In genomic region chr9:91207481-91207888, GRCh38 we compare ENCODE assay signal across 8 cellular contexts.
DNase-seq lines count a peak whose midpoint lies in the region; ATAC-seq, FAIRE-seq and TF ChIP-seq lines count a peak whose summit lies in the region.

No MANE protein-coding gene starts in this region.

- H3K4me3 ChIP-seq in CD4-positive, alpha-beta memory T cell (ENCODE audit: low read length in 2 of 2), result no peak overlapping the region
- H3K4me3 ChIP-seq in HepG2 (replicated peaks in 1 of 3; ENCODE audit: insufficient read depth in 1 of 3, low read depth in 2 of 3, low read length in 3 of 3), result peak overlapping the region in 2 of 3 experiments; percentile 20 to 41; a peak in 2 of 6 replicates
- no peak overlapping the region for H3K4me3 ChIP-seq in aorta (ENCODE audit: low read length in 2 of 2)

- H3K36me3 ChIP-seq in CD4-positive, alpha-beta memory T cell (ENCODE audit: insufficient read depth, low read length), result no peaks in the 10 kb centered on the region
- 0 out of 5 replicates have a peak, but pooled peaks cover 0 to 1% of the 10 kb centered on the region in 2 experiments for H3K36me3 ChIP-seq in HepG2 (replicated peaks in 1 of 2; ENCODE audit: control insufficient read depth in 1 of 2, insufficient read depth in 2 of 2, low read length in 2 of 2)
- no peaks in the 10 kb centered on the region for H3K36me3 ChIP-seq in aorta (ENCODE audit: control insufficient read depth in 1 of 2, insufficient read depth in 2 of 2, low read length in 1 of 2)

- TSS peak; percentile 48 for BruUV-seq in HepG2 (replicated peaks; lab: Mats Ljungman, UMichigan)

- TF ChIP-seq POLR2A in HepG2 (IDR thresholded peaks at IDR 0.05; ENCODE audit: insufficient read depth in 1 of 2, low read depth in 2 of 2, low read length in 2 of 2), result peak in 1 of 2 experiments; percentile 43; a peak in 1 of 4 replicates

- no peak for DNase-seq in CD4-positive, alpha-beta memory T cell
- DNase-seq in activated T-helper 2 cell treated with anti-CD3 and anti-CD28 coated beads, Interferon-gamma antibody, Interleukin-2, Interleukin-4, amounts not matched to agents 10 μg/mL and 5 μg/mL and 100 μg/mL, durations not matched to agents 14 hours and 24 hours and 36 hours (ENCODE audit: low spot score), result no peak
- DNase-seq in HepG2 (ENCODE audit: low spot score), result peak; percentile 87
- no peak for DNase-seq in aorta
- DNase-seq in NCI-H774 (lab: John Stamatoyannopoulos, UW), result no peak
- DNase-seq in NCI-H524 treated with DMSO at 0.1 percent for 48 hours (lab: John Stamatoyannopoulos, UW), result no peak
- no peak for DNase-seq in HuH-7.5 (ENCODE audit: low spot score)

- H3K9ac ChIP-seq in HepG2 (ENCODE audit: insufficient read depth, low read depth, low read length), result peak overlapping the region; percentile 65

- H3K27ac Mint-ChIP-seq in CD4-positive, alpha-beta memory T cell, result peak overlapping the region in 5 of 7 donors; percentile 19 to 84 (median 62)
- H3K27ac Mint-ChIP-seq in activated T-helper 2 cell treated with anti-CD3 and anti-CD28 coated beads, Interferon-gamma antibody, Interleukin-2, Interleukin-4, amounts not matched to agents 10 μg/mL and 5 μg/mL and 100 μg/mL, durations not matched to agents 14 hours and 24 hours and 36 hours, result peak overlapping the region; percentile 93

- peaks cover 0 to 5% (median 1%) of the 10 kb centered on the region in 8 donors for H3K9me3 Mint-ChIP-seq in CD4-positive, alpha-beta memory T cell
- H3K9me3 Mint-ChIP-seq in activated T-helper 2 cell treated with anti-CD3 and anti-CD28 coated beads, Interferon-gamma antibody, Interleukin-2, Interleukin-4, amounts not matched to agents 10 μg/mL and 5 μg/mL and 100 μg/mL, durations not matched to agents 14 hours and 24 hours and 36 hours, result peaks cover 23% of the 10 kb centered on the region

- no peaks in the 10 kb centered on the region for H3K9me3 ChIP-seq in CD4-positive, alpha-beta memory T cell (ENCODE audit: control insufficient read depth in 1 of 2, low read length in 2 of 2)
- peaks cover 7% of the 10 kb centered on the region for H3K9me3 ChIP-seq in HepG2 (ENCODE audit: low read length)
- H3K9me3 ChIP-seq in aorta (ENCODE audit: control insufficient read depth, low read length), result no peaks in the 10 kb centered on the region

- FAIRE-seq in HepG2 (lab: Jason Lieb, UNC), result peak; percentile 49

- no peak for TF ChIP-seq RAD21 in HepG2 (CRISPR knock-in tag; IDR thresholded peaks at IDR 0.05)

- TF ChIP-seq EP300 in HepG2 (IDR thresholded peaks at IDR 0.05; ENCODE audit: low read depth in 2 of 2, low read length in 2 of 2) (no peak), HepG2 (CRISPR knock-in tag; IDR thresholded peaks at IDR 0.05; ENCODE audit: borderline replicate concordance) (no peak)

- peaks cover 30% of the 10 kb centered on the region for H3K4me1 ChIP-seq in CD4-positive, alpha-beta memory T cell (ENCODE audit: insufficient read depth, low read length)
- peaks cover 79% of the 10 kb centered on the region for H3K4me1 ChIP-seq in HepG2 (ENCODE audit: insufficient read depth, low read length)
- peaks cover 0 to 3% of the 10 kb centered on the region in 2 donors for H3K4me1 ChIP-seq in aorta (ENCODE audit: control insufficient read depth in 1 of 2, insufficient read depth in 2 of 2, low read length in 2 of 2)

- H3K27me3 Mint-ChIP-seq in CD4-positive, alpha-beta memory T cell, result no peaks in the 10 kb centered on the region
- H3K27me3 Mint-ChIP-seq in activated T-helper 2 cell treated with anti-CD3 and anti-CD28 coated beads, Interferon-gamma antibody, Interleukin-2, Interleukin-4, amounts not matched to agents 10 μg/mL and 5 μg/mL and 100 μg/mL, durations not matched to agents 14 hours and 24 hours and 36 hours (ENCODE audit: low read depth), result no peaks in the 10 kb centered on the region

- no peaks in the 10 kb centered on the region for H3K79me2 ChIP-seq in HepG2 (ENCODE audit: insufficient read depth, low read length)

- H3K4me1 Mint-ChIP-seq in CD4-positive, alpha-beta memory T cell, result peaks cover 17 to 40% (median 30%) of the 10 kb centered on the region in 4 donors
- peaks cover 65% of the 10 kb centered on the region for H3K4me1 Mint-ChIP-seq in activated T-helper 2 cell treated with anti-CD3 and anti-CD28 coated beads, Interferon-gamma antibody, Interleukin-2, Interleukin-4, amounts not matched to agents 10 μg/mL and 5 μg/mL and 100 μg/mL, durations not matched to agents 14 hours and 24 hours and 36 hours (ENCODE audit: low read depth)

- peak overlapping the region in 7 of 8 donors; percentile 25 to 80 (median 66) for H3K4me3 Mint-ChIP-seq in CD4-positive, alpha-beta memory T cell
- peak overlapping the region; percentile 49 for H3K4me3 Mint-ChIP-seq in activated T-helper 2 cell treated with anti-CD3 and anti-CD28 coated beads, Interferon-gamma antibody, Interleukin-2, Interleukin-4, amounts not matched to agents 10 μg/mL and 5 μg/mL and 100 μg/mL, durations not matched to agents 14 hours and 24 hours and 36 hours (ENCODE audit: low read depth)

- no peaks in the 10 kb centered on the region for H4K20me1 ChIP-seq in HepG2 (ENCODE audit: insufficient read depth, low read length)

- 19% methylated on average over 6 of the region's 6 CpGs for WGBS in HepG2 (ENCODE audit: low lambda C conversion rate)
- WGBS in aorta, 2 donors, result 76 to 84% methylated on average over 6 of the region's 6 CpGs

- H3K27me3 ChIP-seq in CD4-positive, alpha-beta memory T cell (ENCODE audit: insufficient read depth, low read length), result no peaks in the 10 kb centered on the region
- H3K27me3 ChIP-seq in HepG2 (ENCODE audit: control insufficient read depth in 1 of 2, insufficient read depth in 2 of 2, low read length in 2 of 2) (no peaks in the 10 kb centered on the region), aorta (ENCODE audit: control insufficient read depth in 1 of 2, insufficient read depth in 2 of 2, low read length in 1 of 2) (no peaks in the 10 kb centered on the region)

- TF ChIP-seq CTCF in HepG2 (CRISPR knock-in tag; IDR thresholded peaks at IDR 0.05), result no peak

- H3K27ac ChIP-seq in CD4-positive, alpha-beta memory T cell (ENCODE audit: low read depth, low read length), result no peak overlapping the region
- H3K27ac ChIP-seq in HepG2 (ENCODE audit: extremely low read length, insufficient read depth, low read length) (peak overlapping the region; percentile 91), aorta (ENCODE audit: low read depth in 1 of 2, low read length in 2 of 2) (peak overlapping the region in 1 of 2 donors; percentile 34)

- no peak overlapping the region for H2AFZ ChIP-seq in HepG2 (ENCODE audit: low read length)

- peaks cover 1 to 4% of the 10 kb centered on the region in 2 donors for H3K36me3 Mint-ChIP-seq in CD4-positive, alpha-beta memory T cell
- H3K36me3 Mint-ChIP-seq in activated T-helper 2 cell treated with anti-CD3 and anti-CD28 coated beads, Interferon-gamma antibody, Interleukin-2, Interleukin-4, amounts not matched to agents 10 μg/mL and 5 μg/mL and 100 μg/mL, durations not matched to agents 14 hours and 24 hours and 36 hours (ENCODE audit: low read depth), result peaks cover 59% of the 10 kb centered on the region

- H3K4me2 ChIP-seq in HepG2 (ENCODE audit: low read depth, low read length), result peak overlapping the region; percentile 74

- POLR2A ChIA-PET in CD4-positive, alpha-beta memory T cell (lab: Charles Lee; ENCODE audit: partially characterized antibody), result no interaction called here
- POLR2A ChIA-PET in HepG2 (lab: Yijun Ruan, JAX), result interaction anchor here (0.7 to 5.0 kb wide), 15 partner anchors 9 to 217 kb away, joined by 3 to 178 read pairs (median 5); partner anchors contain the start of gene NFIL3

- CTCF ChIA-PET in CD4-positive, alpha-beta memory T cell (lab: Charles Lee; ENCODE audit: partially characterized antibody), result no interaction called here
- CTCF ChIA-PET in HepG2 (lab: Yijun Ruan, JAX; ENCODE audit: low intra/inter-chr PET ratio, low total read pairs), result no interaction called here

- in situ Hi-C loops in HepG2 (cut with HindIII; ENCODE audit: extremely low pct_ligation_motif_present, low pct_unique_long_range_greater_than_20kb), result no loop called here

- ATAC-seq in HG02678 (IDR thresholded peaks at IDR 0.05; ENCODE audit: unreplicated experiment) (peak; percentile 6), HepG2 (peak; percentile 83), aorta (ENCODE audit: low FRiP score) (peak; percentile 52)

- intact Hi-C loops in CD4-positive, alpha-beta memory T cell (cut with micrococcal nuclease), result no loop called here
- intact Hi-C loops in activated T-helper 2 cell treated with anti-CD3 and anti-CD28 coated beads, Interferon-gamma antibody, Interleukin-2, Interleukin-4, amounts not matched to agents 10 μg/mL and 5 μg/mL and 100 μg/mL, durations not matched to agents 14 hours and 24 hours and 36 hours (cut with micrococcal nuclease), result loop anchor here (1.0 to 5.0 kb wide), 2 partner anchors 43 to 210 kb away; no protein-coding TSS in a partner anchor
- intact Hi-C loops in HepG2 (cut with micrococcal nuclease; ENCODE audit: unreplicated experiment), result no loop called here
- intact Hi-C loops in aorta (cut with DNase I), result loop anchor here in 1 of 2 donors (5.0 kb wide), 1 partner anchor 155 kb away; the partner anchor contains the start of gene AUH

TF ChIP-seq in HepG2, 621 proteins besides CTCF, POLR2A, EP300 and RAD21 (continues in another document):
- TF ChIP-seq, protein P1, sequence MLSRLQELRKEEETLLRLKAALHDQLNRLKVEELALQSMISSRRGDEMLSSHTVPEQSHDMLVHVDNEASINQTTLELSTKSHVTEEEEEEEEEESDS (CRISPR knock-in tag; IDR thresholded peaks at IDR 0.05; ENCODE audit: borderline replicate concordance), result no peak
- TF ChIP-seq ZNF644 (CRISPR knock-in tag; IDR thresholded peaks at IDR 0.05; ENCODE audit: low read depth) (no peak), SSRP1 (CRISPR knock-in tag; IDR thresholded peaks at IDR 0.05) (peak; percentile 73; the same call in 1 of the 2 replicates), ZNF343 (CRISPR knock-in tag; IDR thresholded peaks at IDR 0.05) (0 out of 2 replicates have a peak, but pooled peaks have one; percentile 36), ZSCAN29 (CRISPR knock-in tag; conservative IDR thresholded peaks at IDR 0.05) (no peak), CEBPB (IDR thresholded peaks at IDR 0.05; ENCODE audit: borderline replicate concordance, low read depth, low read length) (peak; percentile 76; the same call in 1 of the 2 replicates), ZNF292 (CRISPR knock-in tag; IDR thresholded peaks at IDR 0.05; ENCODE audit: borderline replicate concordance, low read depth) (0 out of 2 replicates have a peak, but pooled peaks have one; percentile 2), ZFX (CRISPR knock-in tag; IDR thresholded peaks at IDR 0.05; ENCODE audit: low read depth) (peak; percentile 29; the same call in 1 of the 2 replicates), ZNF747 (CRISPR knock-in tag; IDR thresholded peaks at IDR 0.05; ENCODE audit: borderline replicate concordance) (no peak), ZNF326 (CRISPR knock-in tag; IDR thresholded peaks at IDR 0.05; ENCODE audit: borderline replicate concordance) (no peak), RORA (CRISPR knock-in tag; IDR thresholded peaks at IDR 0.05) (0 out of 2 replicates have a peak, but pooled peaks have one; percentile 60), MIER2 (CRISPR knock-in tag; IDR thresholded peaks at IDR 0.05) (0 out of 2 replicates have a peak, but pooled peaks have one; percentile 3), FOSL1 (CRISPR knock-in tag; IDR thresholded peaks at IDR 0.05; ENCODE audit: borderline replicate concordance) (no peak)

Comparison
In these comparisons a context has a peak if more than half of its experiments do, and no peak if none do; other contexts are left out.
1. H3K4me3 ChIP-seq: peak in HepG2 (2 of 3); none in CD4-positive, alpha-beta memory T cell (0 of 2) and aorta (0 of 2).
2. ATAC-seq: peak in every context shown above with its lines; median percentile 83 in HepG2; 52 in aorta; 6 in HG02678.